Comparison of ENCODE assay signal across 1 cellular context in genomic region chr17:60372790-60373483, GRCh38.
TF ChIP-seq lines count a peak whose summit lies in the region.

No MANE protein-coding gene starts in this region.

TF ChIP-seq in GM23338, 12 proteins besides CTCF, POLR2A, EP300 and RAD21 (continued from another document):
- no peak for TF ChIP-seq ZNF462 (CRISPR knock-in tag; IDR thresholded peaks at IDR 0.05)
- TF ChIP-seq EZH2phosphoT487 (IDR thresholded peaks at IDR 0.05; ENCODE audit: unreplicated experiment): no peak
- TF ChIP-seq REST (IDR thresholded peaks at IDR 0.05; ENCODE audit: unreplicated experiment): no peak
- no peak for TF ChIP-seq STAT1 (IDR thresholded peaks at IDR 0.05; ENCODE audit: unreplicated experiment)
- TF ChIP-seq NANOG (IDR thresholded peaks at IDR 0.05; ENCODE audit: borderline replicate concordance): no peak
- no peak for TF ChIP-seq ETS1 (IDR thresholded peaks at IDR 0.05)
- no peak for TF ChIP-seq ZNF114 (CRISPR knock-in tag; IDR thresholded peaks at IDR 0.05)
- no peak for TF ChIP-seq CREB1 (CRISPR knock-in tag; IDR thresholded peaks at IDR 0.05; ENCODE audit: low read depth)
- TF ChIP-seq JUNB (IDR thresholded peaks at IDR 0.05; ENCODE audit: unreplicated experiment): no peak
- TF ChIP-seq POLR2AphosphoS5 (IDR thresholded peaks at IDR 0.05; ENCODE audit: low read depth): no peak
- TF ChIP-seq ZNF331 (CRISPR knock-in tag; IDR thresholded peaks at IDR 0.05; ENCODE audit: low read depth): no peak
